Comparison of ENCODE assay signal across 14 cellular contexts in the genomic region with DNA sequence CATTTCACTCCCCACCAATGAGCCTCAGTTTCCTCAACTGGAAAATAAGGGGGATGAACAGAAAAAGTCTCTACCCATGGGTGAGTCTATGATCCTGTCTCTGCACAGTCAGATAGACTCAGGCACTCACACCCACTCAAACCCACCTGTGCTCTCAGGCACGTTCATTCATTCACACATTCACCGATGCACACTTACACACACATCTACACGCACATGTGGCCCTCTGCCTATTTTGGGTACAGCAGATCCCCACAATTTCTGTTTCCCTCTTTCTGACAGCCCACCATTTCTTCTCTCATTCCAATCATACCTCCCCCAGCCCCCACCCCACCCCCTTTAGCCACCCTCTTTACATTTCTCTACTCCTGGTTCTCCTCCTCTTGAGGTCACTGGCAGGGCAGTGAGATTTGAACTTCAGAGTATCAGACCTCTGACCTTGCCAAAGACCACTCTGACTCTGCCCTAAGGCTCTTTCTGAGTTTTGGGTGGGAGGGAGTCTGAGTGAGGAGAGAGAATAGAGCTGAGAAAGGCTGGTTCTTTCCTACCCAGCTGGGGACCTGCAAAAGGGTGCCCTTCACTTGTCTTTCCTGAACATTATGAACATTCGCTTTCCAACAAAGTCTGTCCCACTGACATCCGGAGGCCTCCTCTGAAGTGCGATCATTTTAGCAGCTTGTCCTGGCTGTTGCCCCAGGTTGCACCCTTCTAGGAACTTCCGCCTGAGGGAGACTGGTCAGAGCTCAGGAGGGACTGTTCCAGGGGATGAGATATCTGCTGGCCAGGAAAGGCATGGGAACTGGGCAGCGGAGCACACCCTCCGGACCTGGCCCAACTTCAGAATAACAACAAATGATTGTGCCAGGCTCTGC. TPM values are rescaled to one million over a fixed set of nuclear protein-coding genes. Genes with fewer than 3 reads are reported as not detected.
DNase-seq lines count a peak whose midpoint lies in the region; ATAC-seq and TF ChIP-seq lines count a peak whose summit lies in the region.
"Had no signal": no experiment of that assay in that cellular context is flagged by ENCODE, and none has a peak within 500 bp of the region (broad histone marks: within the 10 kb centered on the region; RNA-seq: fewer than 3 reads in every experiment).

No MANE protein-coding gene starts in this region.

- H3K27ac ChIP-seq in HEK293 (ENCODE audit: extremely low read depth, low read depth, low read length) = no peak overlapping the region

- H3K27me3 Mint-ChIP-seq in brain = peaks cover 17% of the 10 kb centered on the region

- peaks cover 0 to 4% (median 0%) of the 10 kb centered on the region in 5 experiments for H3K9me3 Mint-ChIP-seq in brain
- no peaks in the 10 kb centered on the region for H3K9me3 Mint-ChIP-seq in stimulated activated effector memory CD8-positive, alpha-beta T cell treated with anti-CD3 and anti-CD28 coated beads, Interleukin-12 subunit alpha, Interleukin-12 subunit beta, amount 100 ng/mL, for 72 hours
- H3K9me3 Mint-ChIP-seq: activated naive CD8-positive, alpha-beta T cell treated with anti-CD3 and anti-CD28 coated beads, Interleukin-2, amount 10 ng/mL, durations not matched to agents 7 days and 5 days had no signal

- no peak overlapping the region for H3K4me3 ChIP-seq in HEK293 (ENCODE audit: low read depth, low read length)

- H3K4me3 Mint-ChIP-seq in brain = peak overlapping the region in 3 of 5 experiments; percentile 6 to 64 (median 57)
- H3K4me3 Mint-ChIP-seq in stimulated activated effector memory CD8-positive, alpha-beta T cell treated with anti-CD3 and anti-CD28 coated beads, Interleukin-12 subunit alpha, Interleukin-12 subunit beta, amount 100 ng/mL, for 72 hours = no peak overlapping the region
- H3K4me3 Mint-ChIP-seq: activated naive CD8-positive, alpha-beta T cell treated with anti-CD3 and anti-CD28 coated beads, Interleukin-2, amount 10 ng/mL, durations not matched to agents 7 days and 5 days had no signal

- POLR2A ChIA-PET in HEK293 (lab: Yijun Ruan, JAX) = interaction anchor here (0.6 to 1.7 kb wide), 5 partner anchors 8 to 98 kb away, joined by 3 to 5 read pairs (median 3); no protein-coding TSS in a partner anchor

- peak; percentile 40 for ATAC-seq in stimulated activated effector memory CD8-positive, alpha-beta T cell treated with anti-CD3 and anti-CD28 coated beads, Interleukin-12 subunit alpha, Interleukin-12 subunit beta, amount 100 ng/mL, for 72 hours
- ATAC-seq in GM21529 (IDR thresholded peaks at IDR 0.05; ENCODE audit: unreplicated experiment) = no peak

- DNase-seq in iris pigment epithelial cell (ENCODE audit: low read depth) = peak; percentile 45
- no peak for DNase-seq in stimulated activated effector memory CD8-positive, alpha-beta T cell treated with anti-CD3 and anti-CD28 coated beads, Interleukin-12 subunit alpha, Interleukin-12 subunit beta, amount 100 ng/mL, for 72 hours (ENCODE audit: low spot score in 2 of 2)
- no peak for DNase-seq in ureter (ENCODE audit: low spot score)
- no peak for DNase-seq in T-helper 1 cell
- DNase-seq in NCI-H187 treated with DMSO at 0.1 percent for 48 hours (lab: John Stamatoyannopoulos, UW) = no peak
- DNase-seq: activated naive CD8-positive, alpha-beta T cell treated with anti-CD3 and anti-CD28 coated beads, Interleukin-2, amount 10 ng/mL, durations not matched to agents 7 days and 5 days; DMS79 treated with DMSO at 0.1 percent for 48 hours; erythroblast; KBM-7; NCI-H524; stimulated activated CD4-positive, alpha-beta T cell treated with anti-CD3 and anti-CD28 coated beads, Interleukin-4, amount 100 ng/mL, for 24 hours had no signal

- no peaks in the 10 kb centered on the region for H3K36me3 Mint-ChIP-seq in brain
- H3K36me3 Mint-ChIP-seq in stimulated activated effector memory CD8-positive, alpha-beta T cell treated with anti-CD3 and anti-CD28 coated beads, Interleukin-12 subunit alpha, Interleukin-12 subunit beta, amount 100 ng/mL, for 72 hours = no peaks in the 10 kb centered on the region
- H3K36me3 Mint-ChIP-seq: activated naive CD8-positive, alpha-beta T cell treated with anti-CD3 and anti-CD28 coated beads, Interleukin-2, amount 10 ng/mL, durations not matched to agents 7 days and 5 days had no signal

- peak overlapping the region in 3 of 5 experiments; percentile 96 to 98 (median 98) for H3K27ac Mint-ChIP-seq in brain
- no peak overlapping the region for H3K27ac Mint-ChIP-seq in stimulated activated effector memory CD8-positive, alpha-beta T cell treated with anti-CD3 and anti-CD28 coated beads, Interleukin-12 subunit alpha, Interleukin-12 subunit beta, amount 100 ng/mL, for 72 hours
- H3K27ac Mint-ChIP-seq: activated naive CD8-positive, alpha-beta T cell treated with anti-CD3 and anti-CD28 coated beads, Interleukin-2, amount 10 ng/mL, durations not matched to agents 7 days and 5 days had no signal

- CTCF ChIA-PET in HEK293 (lab: Yijun Ruan, JAX) = interaction anchor here (0.6 to 18.0 kb wide), 12 partner anchors 8 to 117 kb away, joined by 3 to 487 read pairs (median 5); a partner anchor contains a TSS

- no peaks in the 10 kb centered on the region for H3K9me3 ChIP-seq in HEK293 (ENCODE audit: control insufficient read depth, insufficient read depth, low read depth, low read length)

- peaks cover 77% of the 10 kb centered on the region for H3K4me1 Mint-ChIP-seq in brain
- H3K4me1 Mint-ChIP-seq in stimulated activated effector memory CD8-positive, alpha-beta T cell treated with anti-CD3 and anti-CD28 coated beads, Interleukin-12 subunit alpha, Interleukin-12 subunit beta, amount 100 ng/mL, for 72 hours = peaks cover 34% of the 10 kb centered on the region

- peaks cover 3% of the 10 kb centered on the region; the same call in 1 of the 2 replicates for H3K4me1 ChIP-seq in HEK293 (ENCODE audit: control insufficient read depth, insufficient read depth, low read length)

- TF ChIP-seq CTCF in HEK293 (tag by site-specific recombination; IDR thresholded peaks at IDR 0.05) (no peak), brain (conservative IDR thresholded peaks at IDR 0.05) (no peak)

- no peaks in the 10 kb centered on the region for H3K36me3 ChIP-seq in HEK293 (ENCODE audit: control insufficient read depth in 2 of 2, insufficient read depth in 1 of 2, low read length in 2 of 2)

TF ChIP-seq in HEK293, 187 proteins besides CTCF, POLR2A, EP300 and RAD21:
- TF ChIP-seq EGR2 (tag by site-specific recombination; IDR thresholded peaks at IDR 0.05; ENCODE audit: low read depth) = peak; percentile 59
- TF ChIP-seq ZNF600 (tag by site-specific recombination; IDR thresholded peaks at IDR 0.05) = no peak
- TF ChIP-seq ZFHX2 (tag by site-specific recombination; conservative IDR thresholded peaks at IDR 0.05) = peak; percentile 56
- no peak for TF ChIP-seq ZNF223 (tag by site-specific recombination; IDR thresholded peaks at IDR 0.05)
- TF ChIP-seq, protein P1, sequence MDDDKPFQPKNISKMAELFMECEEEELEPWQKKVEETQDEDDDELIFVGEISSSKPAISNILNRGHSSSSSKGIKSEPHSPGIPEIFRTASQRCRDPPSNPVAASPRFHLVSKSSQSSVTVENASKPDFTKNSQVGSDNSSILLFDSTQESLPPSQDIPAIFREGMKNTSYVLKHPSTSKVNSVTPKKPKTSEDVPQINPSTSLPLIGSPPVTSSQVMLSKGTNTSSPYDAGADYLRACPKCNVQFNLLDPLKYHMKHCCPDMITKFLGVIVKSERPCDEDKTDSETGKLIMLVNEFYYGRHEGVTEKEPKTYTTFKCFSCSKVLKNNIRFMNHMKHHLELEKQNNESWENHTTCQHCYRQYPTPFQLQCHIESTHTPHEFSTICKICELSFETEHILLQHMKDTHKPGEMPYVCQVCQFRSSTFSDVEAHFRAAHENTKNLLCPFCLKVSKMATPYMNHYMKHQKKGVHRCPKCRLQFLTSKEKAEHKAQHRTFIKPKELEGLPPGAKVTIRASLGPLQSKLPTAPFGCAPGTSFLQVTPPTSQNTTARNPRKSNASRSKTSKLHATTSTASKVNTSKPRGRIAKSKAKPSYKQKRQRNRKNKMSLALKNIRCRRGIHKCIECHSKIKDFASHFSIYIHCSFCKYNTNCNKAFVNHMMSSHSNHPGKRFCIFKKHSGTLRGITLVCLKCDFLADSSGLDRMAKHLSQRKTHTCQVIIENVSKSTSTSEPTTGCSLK (tag by site-specific recombination; IDR thresholded peaks at IDR 0.05) = no peak

RNA-seq across cellular contexts. Expression of a gene that starts 10.1 kb away (rescaled TPM):
- 11.2 TPM for polyA plus RNA-seq in brain (ENCODE audit: insufficient read depth, low read depth, low replicate concordance)
- total RNA-seq in ureter = 331 TPM

RNA-seq across cellular contexts. Expression of a gene that starts 45.7 kb away (rescaled TPM):
- polyA plus RNA-seq in brain (ENCODE audit: insufficient read depth, low read depth, low replicate concordance) = 1.6 TPM
- total RNA-seq in ureter = 16.9 TPM
- total RNA-seq: activated naive CD8-positive, alpha-beta T cell treated with anti-CD3 and anti-CD28 coated beads, Interleukin-2, amount 10 ng/mL, durations not matched to agents 7 days and 5 days had no signal
